ENCODE assay signal across 14 cellular contexts in genomic region chr19:3080281-3080680, GRCh38. TPM values are rescaled to one million over a fixed set of nuclear protein-coding genes. Genes with fewer than 3 reads are reported as not detected.
DNase-seq lines count a peak whose midpoint lies in the region; ATAC-seq, FAIRE-seq and TF ChIP-seq lines count a peak whose summit lies in the region.
"Had no signal": no experiment of that assay in that cellular context is flagged by ENCODE, and none has a peak within 500 bp of the region (broad histone marks: within the 10 kb centered on the region; RNA-seq: fewer than 3 reads in every experiment).

No MANE protein-coding gene starts in this region.

- CTCF ChIA-PET in K562 (lab: Yijun Ruan, JAX; ENCODE audit: low intra/inter-chr PET ratio), result no interaction called here

- no TSS peak for BruUV-seq in K562 (replicated peaks; lab: Mats Ljungman, UMichigan)

- H3K4me1 Mint-ChIP-seq in osteocyte (ENCODE audit: unreplicated experiment), result peaks cover 24% of the 10 kb centered on the region

- POLR2A ChIA-PET in K562 (lab: Yijun Ruan, JAX), result interaction anchor here (0.6 to 1.6 kb wide), 6 partner anchors 9 to 425 kb away, joined by 3 to 6 read pairs (median 3); partner anchors contain the start of gene ZNF554

- H3K4me1 ChIP-seq in K562 (replicated peaks in 1 of 2; ENCODE audit: control insufficient read depth in 2 of 2, insufficient read depth in 2 of 2, low read length in 2 of 2), result peaks cover 5 to 11% of the 10 kb centered on the region in 2 experiments; a peak in 3 of 5 replicates
- no peaks in the 10 kb centered on the region for H3K4me1 ChIP-seq in BE2C

- H3K9me3 ChIP-seq in K562 (replicated peaks; ENCODE audit: control insufficient read depth, insufficient read depth, low read depth, low read length), result no peaks in the 10 kb centered on the region
- H3K9me3 ChIP-seq in BE2C, result no peaks in the 10 kb centered on the region
- H3K9me3 ChIP-seq: tibial nerve had no signal

- H3K4me3 ChIP-seq in K562 (no peak overlapping the region), BE2C (ENCODE audit: low read depth, low read length) (no peak overlapping the region)
- H3K4me3 ChIP-seq: tibial nerve had no signal

- WGBS in K562 (ENCODE audit: insufficient coverage, low coverage, missing lambda C conversion rate), result 16% methylated on average over 12 of the region's 12 CpGs

- H3K36me3 Mint-ChIP-seq in osteocyte (ENCODE audit: unreplicated experiment), result no peaks in the 10 kb centered on the region

- intact Hi-C loops in K562 (cut with micrococcal nuclease), result no loop called here
- intact Hi-C loops in left ventricle myocardium superior (cut with micrococcal nuclease), result no loop called here

- no peaks in the 10 kb centered on the region for H3K27me3 Mint-ChIP-seq in osteocyte (ENCODE audit: unreplicated experiment)
- H3K27me3 Mint-ChIP-seq: B cell had no signal

- TF ChIP-seq CTCF in K562 (IDR thresholded peaks at IDR 0.05 in 2 of 3, conservative IDR thresholded peaks at IDR 0.05 in 1 of 3; ENCODE audit: insufficient read depth in 2 of 3, low read depth in 1 of 3, low read length in 3 of 3) (no peak), osteocyte (IDR thresholded peaks at IDR 0.05) (no peak), BE2C (IDR thresholded peaks at IDR 0.05; ENCODE audit: low read depth, low read length) (no peak)

- H3K9ac ChIP-seq in K562 (ENCODE audit: insufficient read depth in 1 of 2, low read depth in 2 of 2, low read length in 2 of 2), result peak overlapping the region in 1 of 2 experiments; percentile 76; a peak in 1 of 4 replicates

- peak overlapping the region; percentile 32 for H3K4me3 Mint-ChIP-seq in osteocyte (ENCODE audit: unreplicated experiment)
- H3K4me3 Mint-ChIP-seq: B cell had no signal

- TF ChIP-seq EP300 in K562 (IDR thresholded peaks at IDR 0.05; ENCODE audit: low read length), result no peak

- TF ChIP-seq POLR2A in K562 (conservative IDR thresholded peaks at IDR 0.05), result no peak

- FAIRE-seq in K562 (lab: Jason Lieb, UNC), result peak; percentile 6
- FAIRE-seq: GM12891 had no signal

- H3K27ac ChIP-seq in K562 (ENCODE audit: extremely low read depth, low read depth, low read length), result no peak overlapping the region
- H3K27ac ChIP-seq: WERI-Rb-1 had no signal

- no peaks in the 10 kb centered on the region for H3K79me2 ChIP-seq in K562 (ENCODE audit: control insufficient read depth, insufficient read depth, low read length)

- no peaks in the 10 kb centered on the region for H3K27me3 ChIP-seq in K562 (ENCODE audit: control insufficient read depth in 2 of 2, insufficient read depth in 2 of 2, low read length in 2 of 2)
- H3K27me3 ChIP-seq in BE2C, result no peaks in the 10 kb centered on the region
- H3K27me3 ChIP-seq: tibial nerve had no signal

- H3K9me3 Mint-ChIP-seq in osteocyte (ENCODE audit: unreplicated experiment), result no peaks in the 10 kb centered on the region

- peak overlapping the region; percentile 64 for H2AFZ ChIP-seq in K562 (ENCODE audit: low read depth, low read length)

- in situ Hi-C loops in K562 (cut with MboI), result no loop called here

- H3K9me1 ChIP-seq in K562 (ENCODE audit: control insufficient read depth, insufficient read depth, low read length), result no peaks in the 10 kb centered on the region

- H4K20me1 ChIP-seq in K562 (replicated peaks; ENCODE audit: control insufficient read depth, insufficient read depth, low read length), result no peaks in the 10 kb centered on the region

- no peak for TF ChIP-seq RAD21 in K562 (CRISPR knock-in tag; conservative IDR thresholded peaks at IDR 0.05 in 1 of 2, IDR thresholded peaks at IDR 0.05 in 1 of 2)

- H3K27ac Mint-ChIP-seq in osteocyte (ENCODE audit: unreplicated experiment), result peak overlapping the region; percentile 71
- H3K27ac Mint-ChIP-seq: B cell had no signal

- peak; percentile 43 for DNase-seq in EL
- peak in 1 of 4 experiments; percentile 43 for DNase-seq in K562 (ENCODE audit: extremely low read depth in 1 of 4, low spot score in 3 of 4)
- no peak for DNase-seq in left ventricle myocardium superior
- DNase-seq in osteocyte (ENCODE audit: extremely low spot score, unreplicated experiment), result no peak
- DNase-seq in BE2C, result no peak
- DNase-seq in DMS114 treated with DMSO at 0.1 percent for 48 hours (lab: John Stamatoyannopoulos, UW; ENCODE audit: unreplicated experiment), result no peak
- DNase-seq: activated gamma-delta T cell, NCI-H1048, WERI-Rb-1 had no signal

- H3K36me3 ChIP-seq in K562 (ENCODE audit: control insufficient read depth, insufficient read depth, low read length) (no peaks in the 10 kb centered on the region), BE2C (no peaks in the 10 kb centered on the region)
- H3K36me3 ChIP-seq: tibial nerve, WERI-Rb-1 had no signal

- ATAC-seq in K562, result peak; percentile 44
- ATAC-seq in left ventricle myocardium superior, result peak; percentile 41
- no peak for ATAC-seq in HG02840 (IDR thresholded peaks at IDR 0.05; ENCODE audit: low FRiP score, unreplicated experiment)
- no peak for ATAC-seq in GM21381 (IDR thresholded peaks at IDR 0.05; ENCODE audit: unreplicated experiment)

- H3K4me2 ChIP-seq in K562 (ENCODE audit: insufficient read depth, low read length), result peak overlapping the region; percentile 7; the same call in 1 of the 2 replicates

RNA-seq across cellular contexts. Expression of gene GNA11, which starts 13.9 kb away (rescaled TPM):
- 18.8 and 42.3 TPM in 2 replicates for total RNA-seq in K562 (2011; cell fraction: chromatin; rRNA removed; ENCODE audit: low replicate concordance)
- 20.7 and 22.8 TPM in 2 replicates for total RNA-seq in K562 (2011; cell fraction: nucleolus; rRNA removed)
- 12.6 and 17.6 TPM in 2 replicates for total RNA-seq in K562 (2011; cell fraction: nucleoplasm; rRNA removed)
- total RNA-seq in K562 (2014; rRNA removed) (14.5 and 19.3 TPM in 2 replicates), K562 (2014; rRNA removed; fragmentation: Illumina TruSeq; extraction: Trizol) (7.0 and 12.7 TPM in 2 replicates), K562 (2015; rRNA removed; fragmentation: Illumina TruSeq; extraction: Trizol) (13.4 and 16.5 TPM in 2 replicates), K562 (2021) (24.3 and 24.8 TPM in 2 replicates), left ventricle myocardium superior (74.6 TPM), osteocyte (65.5 and 69.9 TPM in 2 replicates)
- polyA plus RNA-seq in K562 (2011; rRNA removed) (3.6 and 9.7 TPM in 2 replicates), K562 (2014; fragmentation: Illumina TruSeq; extraction: Trizol) (23.5 and 24.5 TPM in 2 replicates), K562 (2014; fragmentation: Nextera tagmentation; extraction: Ambion mirVana) (under 1 TPM; 0.18 to 0.21 TPM), K562 (2014; rRNA removed) (16.6 and 18.2 TPM in 2 replicates)
- 11.1 and 14.7 TPM in 2 replicates for polyA plus RNA-seq in K562 (2011; cell fraction: cytosol; rRNA removed)
- 18.1 and 22.6 TPM in 2 replicates for polyA plus RNA-seq in K562 (2011; cell fraction: nucleus; rRNA removed)
- polyA plus RNA-seq in K562 (2012), result 22.6 and 23.5 TPM in 2 replicates
- polyA minus RNA-seq in K562 (2011; rRNA and poly(A)+ RNA removed), result 1.6 and 10.8 TPM in 2 replicates
- 10.8 and 11.5 TPM in 2 replicates for polyA minus RNA-seq in K562 (2011; cell fraction: cytosol; rRNA and poly(A)+ RNA removed)
- polyA minus RNA-seq in K562 (2011; cell fraction: nucleus; rRNA and poly(A)+ RNA removed), result 4.6 and 5.7 TPM in 2 replicates
- 180 TPM for polyA plus RNA-seq in BE2C (2012; ENCODE audit: insufficient read depth, insufficient read length, low read depth)

RNA-seq across cellular contexts. Expression of gene TLE5, which starts 18.0 kb away (rescaled TPM):
- 147 and 335 TPM in 2 replicates for total RNA-seq in K562 (2011; cell fraction: chromatin; rRNA removed; ENCODE audit: low replicate concordance)
- total RNA-seq in K562 (2011; cell fraction: nucleolus; rRNA removed), result 259 and 282 TPM in 2 replicates
- total RNA-seq in K562 (2011; cell fraction: nucleoplasm; rRNA removed), result 209 and 242 TPM in 2 replicates
- total RNA-seq in K562 (2014; rRNA removed) (264 and 355 TPM in 2 replicates), K562 (2014; rRNA removed; fragmentation: Illumina TruSeq; extraction: Trizol) (75.8 and 89.1 TPM in 2 replicates), K562 (2015; rRNA removed; fragmentation: Illumina TruSeq; extraction: Trizol) (172 and 178 TPM in 2 replicates), K562 (2021) (347 and 360 TPM in 2 replicates), left ventricle myocardium superior (846 TPM), osteocyte (359 and 366 TPM in 2 replicates)
- polyA plus RNA-seq in K562 (2011; rRNA removed) (280 and 366 TPM in 2 replicates), K562 (2014; fragmentation: Illumina TruSeq; extraction: Trizol) (235 and 381 TPM in 2 replicates), K562 (2014; fragmentation: Nextera tagmentation; extraction: Ambion mirVana) (1 to 10 TPM; 2.0 to 6.2 TPM), K562 (2014; rRNA removed) (316 and 334 TPM in 2 replicates)
- 357 and 770 TPM in 2 replicates for polyA plus RNA-seq in K562 (2011; cell fraction: cytosol; rRNA removed)
- polyA plus RNA-seq in K562 (2011; cell fraction: nucleus; rRNA removed), result 343 and 561 TPM in 2 replicates
- 396 and 430 TPM in 2 replicates for polyA plus RNA-seq in K562 (2012)
- 222 and 305 TPM in 2 replicates for polyA minus RNA-seq in K562 (2011; rRNA and poly(A)+ RNA removed)
- 290 and 401 TPM in 2 replicates for polyA minus RNA-seq in K562 (2011; cell fraction: cytosol; rRNA and poly(A)+ RNA removed)
- polyA minus RNA-seq in K562 (2011; cell fraction: nucleus; rRNA and poly(A)+ RNA removed), result 64.5 and 71.5 TPM in 2 replicates
- polyA plus RNA-seq in BE2C (2012; ENCODE audit: insufficient read depth, insufficient read length, low read depth), result 1,091 TPM

RNA-seq across cellular contexts. Expression of gene TLE2, which starts 51.2 kb away (rescaled TPM):
- 30.9 and 72.5 TPM in 2 replicates for total RNA-seq in K562 (2011; cell fraction: chromatin; rRNA removed; ENCODE audit: low replicate concordance)
- 30.0 and 48.0 TPM in 2 replicates for total RNA-seq in K562 (2011; cell fraction: nucleolus; rRNA removed)
- total RNA-seq in K562 (2011; cell fraction: nucleoplasm; rRNA removed), result 19.1 and 21.2 TPM in 2 replicates
- total RNA-seq in K562 (2014; rRNA removed) (5.5 and 6.4 TPM in 2 replicates), K562 (2014; rRNA removed; fragmentation: Illumina TruSeq; extraction: Trizol) (2.4 and 2.7 TPM in 2 replicates), K562 (2015; rRNA removed; fragmentation: Illumina TruSeq; extraction: Trizol) (4.4 and 4.5 TPM in 2 replicates), K562 (2021) (13.1 and 15.2 TPM in 2 replicates), left ventricle myocardium superior (66.5 TPM), osteocyte (13.2 and 14.9 TPM in 2 replicates)
- polyA plus RNA-seq in K562 (2011; rRNA removed) (10.7 and 12.0 TPM in 2 replicates), K562 (2014; fragmentation: Illumina TruSeq; extraction: Trizol) (6.2 and 8.8 TPM in 2 replicates), K562 (2014; fragmentation: Nextera tagmentation; extraction: Ambion mirVana) (under 1 TPM; 0.35 to 0.53 TPM), K562 (2014; rRNA removed) (10.5 and 10.6 TPM in 2 replicates)
- polyA plus RNA-seq in K562 (2011; cell fraction: cytosol; rRNA removed), result 6.0 and 17.7 TPM in 2 replicates
- polyA plus RNA-seq in K562 (2011; cell fraction: nucleus; rRNA removed), result 34.3 and 67.6 TPM in 2 replicates
- 25.8 and 36.0 TPM in 2 replicates for polyA plus RNA-seq in K562 (2012)
- 2.9 and 8.1 TPM in 2 replicates for polyA minus RNA-seq in K562 (2011; rRNA and poly(A)+ RNA removed)
- 10.4 and 11.6 TPM in 2 replicates for polyA minus RNA-seq in K562 (2011; cell fraction: cytosol; rRNA and poly(A)+ RNA removed)
- polyA minus RNA-seq in K562 (2011; cell fraction: nucleus; rRNA and poly(A)+ RNA removed), result 6.6 and 9.0 TPM in 2 replicates
- 114 TPM for polyA plus RNA-seq in BE2C (2012; ENCODE audit: insufficient read depth, insufficient read length, low read depth)

RNA-seq across cellular contexts. Expression of gene GNA15, which starts 55.6 kb away (rescaled TPM):
- 0.35 TPM in 1 of 2 replicates, not detected in the other for total RNA-seq in K562 (2011; cell fraction: chromatin; rRNA removed; ENCODE audit: low replicate concordance)
- total RNA-seq in K562 (2011; cell fraction: nucleolus; rRNA removed), result 0.13 and 0.17 TPM in 2 replicates
- total RNA-seq in K562 (2011; cell fraction: nucleoplasm; rRNA removed), result not detected in 2 replicates
- total RNA-seq in K562 (2014; rRNA removed) (0.09 TPM in 1 of 2 replicates, not detected in the other), K562 (2014; rRNA removed; fragmentation: Illumina TruSeq; extraction: Trizol) (0.07 and 0.13 TPM in 2 replicates), K562 (2015; rRNA removed; fragmentation: Illumina TruSeq; extraction: Trizol) (0.19 and 0.22 TPM in 2 replicates), K562 (2021) (0.13 and 0.24 TPM in 2 replicates), left ventricle myocardium superior (2.1 TPM), osteocyte (not detected in 2 replicates)
- polyA plus RNA-seq in K562 (2011; rRNA removed) (0.19 and 0.22 TPM in 2 replicates), K562 (2014; fragmentation: Illumina TruSeq; extraction: Trizol) (0.10 and 0.22 TPM in 2 replicates), K562 (2014; fragmentation: Nextera tagmentation; extraction: Ambion mirVana) (under 1 TPM in 1 of 2 experiments, not detected in 1; 0.03 TPM), K562 (2014; rRNA removed) (0.11 and 0.35 TPM in 2 replicates)
- polyA plus RNA-seq in K562 (2011; cell fraction: cytosol; rRNA removed), result 0.18 and 0.25 TPM in 2 replicates
- polyA plus RNA-seq in K562 (2011; cell fraction: nucleus; rRNA removed), result 0.29 and 0.40 TPM in 2 replicates
- polyA plus RNA-seq in K562 (2012), result 0.65 and 0.76 TPM in 2 replicates
- polyA minus RNA-seq in K562 (2011; rRNA and poly(A)+ RNA removed), result 0.27 TPM in 1 of 2 replicates, not detected in the other
- not detected in 2 replicates for polyA minus RNA-seq in K562 (2011; cell fraction: cytosol; rRNA and poly(A)+ RNA removed)
- 0.13 TPM in 1 of 2 replicates, not detected in the other for polyA minus RNA-seq in K562 (2011; cell fraction: nucleus; rRNA and poly(A)+ RNA removed)
- 1.9 TPM for polyA plus RNA-seq in BE2C (2012; ENCODE audit: insufficient read depth, insufficient read length, low read depth)

Comparison
In these comparisons a context has a peak if more than half of its experiments do, and no peak if none do; other contexts are left out.
1. ATAC-seq: peak in K562 (single experiment) and left ventricle myocardium superior (single experiment); none in HG02840 (single experiment) and GM21381 (single experiment).